ENCODE assay signal across 31 cellular contexts in the genomic region with DNA sequence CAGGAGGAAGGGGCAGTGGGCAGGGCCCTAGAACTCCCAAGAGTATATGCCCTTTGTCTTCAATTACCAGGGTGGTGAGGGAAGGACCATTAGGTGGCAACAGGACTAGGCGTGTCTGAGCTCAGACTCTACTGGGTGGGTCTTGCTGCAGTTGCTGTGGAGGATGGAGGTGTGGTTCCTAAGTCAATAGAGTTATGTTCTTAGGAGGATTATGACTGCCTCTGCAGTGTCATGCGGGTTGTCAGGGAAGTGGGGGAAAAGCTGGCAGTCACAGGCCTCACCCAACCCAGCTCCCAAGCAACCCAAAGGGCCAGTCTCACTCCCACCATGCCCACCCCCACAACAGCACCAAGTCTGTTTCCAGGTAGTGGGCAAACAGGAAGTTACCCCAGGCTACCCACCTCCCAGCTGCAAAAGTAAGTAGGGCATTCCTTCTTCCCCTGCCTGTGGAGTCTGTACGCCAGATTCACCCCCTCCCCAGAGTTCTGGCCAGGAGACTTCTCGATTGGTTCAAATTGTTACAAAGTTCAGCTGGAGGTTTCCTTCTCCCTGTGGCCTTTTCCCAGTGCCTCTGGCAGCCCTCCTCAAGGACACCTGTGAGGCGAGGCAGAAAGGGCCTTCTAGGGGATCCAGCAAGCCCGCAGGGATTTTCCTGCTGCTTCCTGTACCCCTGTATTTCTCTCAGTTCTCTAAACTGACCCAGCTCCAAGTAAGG.
A peak's percentile ranks its signal among the peaks of the same experiment; 100 is the strongest.
DNase-seq lines count a peak whose midpoint lies in the region; ATAC-seq, FAIRE-seq and TF ChIP-seq lines count a peak whose summit lies in the region.
"Had no signal": no experiment of that assay in that cellular context is flagged by ENCODE, and none has a peak within 500 bp of the region (broad histone marks: within the 10 kb centered on the region; RNA-seq: fewer than 3 reads in every experiment).

No MANE protein-coding gene starts in this region.

- DNase-seq in SIG-M5 treated with dmso at 0.1 percent for 504 hours (lab: John Stamatoyannopoulos, UW; ENCODE audit: unreplicated experiment): peak; percentile 5
- DNase-seq in SIG-M5 (lab: John Stamatoyannopoulos, UW): no peak
- DNase-seq in NCI-H69 (lab: John Stamatoyannopoulos, UW): peak; percentile 74
- DNase-seq in chondrocyte (ENCODE audit: low spot score): peak; percentile 48
- peak; percentile 56 for DNase-seq in small intestine
- DNase-seq in GOT3 (lab: John Stamatoyannopoulos, UW): no peak
- DNase-seq in osteocyte (ENCODE audit: extremely low spot score, unreplicated experiment): no peak
- DNase-seq: activated B cell treated with CpG ODN at 0.5 μM for 24 hours; activated CD4-positive, alpha-beta T cell treated with anti-CD3 and anti-CD28 coated beads, Interleukin-2, amount 50 U/mL, for 4 hours; activated CD8-positive, alpha-beta memory T cell treated with anti-CD3 and anti-CD28 coated beads, Interleukin-2, amount 50 U/mL, for 4 hours; activated naive CD8-positive, alpha-beta T cell treated with anti-CD3 and anti-CD28 coated beads, Interleukin-2, amount 10 ng/mL, durations not matched to agents 7 days and 5 days; CD8-positive, alpha-beta T cell; DMS79; effector memory CD4-positive, alpha-beta T cell; H7; hypothalamus; left ventricle myocardium inferior; MM.1S; natural killer cell; NCI-H1436; NCI-H2171; NCI-H510A treated with DMSO at 0.1 percent for 48 hours; RPMI8226 had no signal

- FAIRE-seq in small intestine (lab: Jason Lieb, UNC): no peak
- FAIRE-seq: A549, frontal cortex had no signal

- H3K36me3 Mint-ChIP-seq in chondrocyte (ENCODE audit: low read depth): no peaks in the 10 kb centered on the region
- H3K36me3 Mint-ChIP-seq in osteocyte (ENCODE audit: unreplicated experiment): peaks cover 4% of the 10 kb centered on the region
- H3K36me3 Mint-ChIP-seq: CD8-positive, alpha-beta T cell; IgD-negative memory B cell; natural killer cell; stimulated activated memory B cell treated with anti-CD40 and anti-IgM and Interleukin-4, amounts not matched to agents 10 μg/mL and 1 μg/mL and 100 μg/mL, for 72 hours had no signal

- H3K9me3 ChIP-seq in small intestine (ENCODE audit: control insufficient read depth, low read depth): no peaks in the 10 kb centered on the region
- H3K9me3 ChIP-seq: A549 had no signal

- no peaks in the 10 kb centered on the region for H3K27me3 ChIP-seq in small intestine (ENCODE audit: control insufficient read depth in 2 of 2, insufficient read depth in 2 of 2, low read length in 2 of 2)
- H3K27me3 ChIP-seq: esophagus muscularis mucosa had no signal

- H3K27ac Mint-ChIP-seq in chondrocyte (ENCODE audit: unreplicated experiment) (no peak overlapping the region), osteocyte (ENCODE audit: unreplicated experiment) (no peak overlapping the region)
- H3K27ac Mint-ChIP-seq: activated B cell treated with CpG ODN at 0.5 μM for 24 hours; activated T-helper 2 cell treated with anti-CD3 and anti-CD28 coated beads, Interferon-gamma antibody, Interleukin-2, Interleukin-4, amounts not matched to agents 10 μg/mL and 5 μg/mL and 100 μg/mL, durations not matched to agents 14 hours and 24 hours and 36 hours; CD8-positive, alpha-beta T cell; natural killer cell; stimulated activated memory B cell treated with anti-CD40 and anti-IgM and Interleukin-4, amounts not matched to agents 10 μg/mL and 1 μg/mL and 100 μg/mL, for 72 hours; T-helper 2 cell treated with Interferon-gamma antibody and Interleukin-4, amounts not matched to agents 5 μg/mL and 100 μg/mL, for 36 hours had no signal

- H3K27me3 Mint-ChIP-seq in chondrocyte (ENCODE audit: low read depth) (peaks cover 14% of the 10 kb centered on the region), osteocyte (ENCODE audit: unreplicated experiment) (peaks cover 57% of the 10 kb centered on the region)

- 54 to 75% (median 62%) methylated on average over 6 of the region's 6 CpGs for WGBS in small intestine, 3 donors

- no peaks in the 10 kb centered on the region for H3K36me3 ChIP-seq in small intestine (ENCODE audit: control insufficient read depth in 2 of 2, insufficient read depth in 2 of 2, low read length in 2 of 2)
- H3K36me3 ChIP-seq: esophagus muscularis mucosa, left ventricle myocardium inferior had no signal

- H3K4me3 ChIP-seq in small intestine (ENCODE audit: low read depth in 1 of 2, low read length in 2 of 2): no peak overlapping the region
- H3K4me3 ChIP-seq: A549, esophagus muscularis mucosa, left ventricle myocardium inferior had no signal

- H3K4me1 Mint-ChIP-seq in chondrocyte (ENCODE audit: low read depth) (no peaks in the 10 kb centered on the region), osteocyte (ENCODE audit: unreplicated experiment) (no peaks in the 10 kb centered on the region)
- H3K4me1 Mint-ChIP-seq: activated B cell treated with CpG ODN at 0.5 μM for 24 hours; natural killer cell; stimulated activated memory B cell treated with anti-CD40 and anti-IgM and Interleukin-4, amounts not matched to agents 10 μg/mL and 1 μg/mL and 100 μg/mL, for 72 hours had no signal

- H3K4me3 Mint-ChIP-seq in chondrocyte (ENCODE audit: unreplicated experiment): no peak overlapping the region
- no peak overlapping the region for H3K4me3 Mint-ChIP-seq in osteocyte (ENCODE audit: unreplicated experiment)
- H3K4me3 Mint-ChIP-seq: activated B cell treated with CpG ODN at 0.5 μM for 24 hours; activated naive CD8-positive, alpha-beta T cell treated with anti-CD3 and anti-CD28 coated beads, Interleukin-2, amount 10 ng/mL, durations not matched to agents 7 days and 5 days; CD8-positive, alpha-beta T cell; natural killer cell; stimulated activated memory B cell treated with anti-CD40 and anti-IgM and Interleukin-4, amounts not matched to agents 10 μg/mL and 1 μg/mL and 100 μg/mL, for 72 hours; T-helper 2 cell treated with Interferon-gamma antibody and Interleukin-4, amounts not matched to agents 5 μg/mL and 100 μg/mL, for 36 hours had no signal

- no peak for TF ChIP-seq CTCF in chondrocyte (IDR thresholded peaks at IDR 0.05)
- no peak for TF ChIP-seq CTCF in osteocyte (IDR thresholded peaks at IDR 0.05)

- ATAC-seq in GM19324 (IDR thresholded peaks at IDR 0.05; ENCODE audit: low FRiP score, unreplicated experiment): no peak
- ATAC-seq: CD8-positive, alpha-beta T cell; natural killer cell; stimulated activated memory B cell treated with anti-CD40 and anti-IgM and Interleukin-4, amounts not matched to agents 10 μg/mL and 1 μg/mL and 100 μg/mL, for 72 hours had no signal

- H3K4me1 ChIP-seq in small intestine (ENCODE audit: control insufficient read depth in 2 of 2, insufficient read depth in 1 of 2, low read depth in 1 of 2, low read length in 1 of 2): no peaks in the 10 kb centered on the region
- H3K4me1 ChIP-seq: A549, esophagus muscularis mucosa, left ventricle myocardium inferior had no signal

- no peak overlapping the region for H3K27ac ChIP-seq in small intestine (ENCODE audit: low read depth in 1 of 2, low read length in 1 of 2)
- H3K27ac ChIP-seq: A549, esophagus muscularis mucosa, left ventricle myocardium inferior had no signal

- H3K9me3 Mint-ChIP-seq in chondrocyte (ENCODE audit: low read depth) (peaks cover 26% of the 10 kb centered on the region), osteocyte (ENCODE audit: unreplicated experiment) (peaks cover 36% of the 10 kb centered on the region)
- H3K9me3 Mint-ChIP-seq: activated T-helper 2 cell treated with anti-CD3 and anti-CD28 coated beads, Interferon-gamma antibody, Interleukin-2, Interleukin-4, amounts not matched to agents 10 μg/mL and 5 μg/mL and 100 μg/mL, durations not matched to agents 14 hours and 24 hours and 36 hours; natural killer cell; T-helper 2 cell treated with Interferon-gamma antibody and Interleukin-4, amounts not matched to agents 5 μg/mL and 100 μg/mL, for 36 hours had no signal

Comparison
In these comparisons a context has a peak if more than half of its experiments do, and no peak if none do; other contexts are left out.
1. DNase-seq: peak in SIG-M5 treated with dmso at 0.1 percent for 504 hours (single experiment), NCI-H69 (single experiment), chondrocyte (single experiment) and small intestine (single experiment); none in SIG-M5 (single experiment), GOT3 (single experiment) and osteocyte (single experiment).